Comparison of ENCODE assay signal across 14 cellular contexts in the genomic region with DNA sequence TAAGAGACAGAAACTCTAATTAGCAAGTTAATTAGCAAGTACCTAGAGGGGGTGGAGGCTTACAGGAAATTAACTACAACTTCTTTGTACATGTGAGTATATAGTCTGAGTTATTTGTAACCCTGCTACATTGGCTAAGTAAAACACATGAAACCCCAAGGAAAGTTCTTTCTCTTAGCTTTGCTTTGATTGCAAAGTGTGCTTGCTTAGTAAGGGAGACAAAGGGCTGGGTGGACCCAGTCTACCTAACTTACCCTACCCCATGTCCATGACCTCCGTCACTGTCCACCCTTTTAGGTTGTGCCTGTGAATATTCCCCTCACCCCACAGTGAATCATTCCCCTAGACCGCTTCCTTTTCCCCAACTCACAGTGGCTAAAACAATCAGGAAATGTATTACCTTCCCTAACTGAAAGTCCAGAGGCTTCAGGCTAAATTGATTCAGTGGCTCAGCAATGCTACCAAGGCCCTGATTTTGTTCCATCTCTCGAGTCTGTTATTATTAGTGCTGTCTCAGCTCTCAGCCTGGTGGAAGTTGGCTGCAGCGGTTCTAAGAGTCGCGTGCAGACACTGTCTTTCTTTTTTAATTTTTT. TPM values are rescaled to one million over a fixed set of nuclear protein-coding genes. Genes with fewer than 3 reads are reported as not detected.
DNase-seq lines count a peak whose midpoint lies in the region; ATAC-seq and TF ChIP-seq lines count a peak whose summit lies in the region.
"Had no signal": no experiment of that assay in that cellular context is flagged by ENCODE, and none has a peak within 500 bp of the region (broad histone marks: within the 10 kb centered on the region; RNA-seq: fewer than 3 reads in every experiment).

No MANE protein-coding gene starts in this region.

- TF ChIP-seq CTCF in HFFc6 (IDR thresholded peaks at IDR 0.05) (no peak), esophagus muscularis mucosa (IDR thresholded peaks at IDR 0.05) (no peak), smooth muscle cell (IDR thresholded peaks at IDR 0.05; ENCODE audit: borderline replicate concordance, insufficient read depth, poor library complexity, severe bottlenecking) (no peak), CD14-positive monocyte (IDR thresholded peaks at IDR 0.05) (no peak)

- H3K4me3 Mint-ChIP-seq in HFFc6 = peak overlapping the region; percentile 84
- H3K4me3 Mint-ChIP-seq in activated CD4-positive, alpha-beta T cell treated with anti-CD3 and anti-CD28 coated beads for 36 hours = no peak overlapping the region
- H3K4me3 Mint-ChIP-seq in activated CD4-positive, alpha-beta T cell treated with anti-CD3 and anti-CD28 coated beads, Interleukin-2, amount 10 ng/mL, durations not matched to agents 7 days and 5 days = no peak overlapping the region
- H3K4me3 Mint-ChIP-seq in CD14-positive monocyte = no peak overlapping the region
- H3K4me3 Mint-ChIP-seq: activated naive CD8-positive, alpha-beta T cell; nephron; stimulated activated naive CD8-positive, alpha-beta T cell treated with anti-CD3 and anti-CD28 coated beads, Interleukin-15, Interleukin-2, amounts not matched to agents 100 ng/mL and 50 ng/mL, for 24 hours had no signal

- H3K9me3 Mint-ChIP-seq in HFFc6 = no peaks in the 10 kb centered on the region
- H3K9me3 Mint-ChIP-seq in activated CD4-positive, alpha-beta T cell treated with anti-CD3 and anti-CD28 coated beads for 36 hours (ENCODE audit: low read depth) = no peaks in the 10 kb centered on the region
- no peaks in the 10 kb centered on the region for H3K9me3 Mint-ChIP-seq in activated CD4-positive, alpha-beta T cell treated with anti-CD3 and anti-CD28 coated beads, Interleukin-2, amount 10 ng/mL, durations not matched to agents 7 days and 5 days
- peaks cover 0 to 3% (median 0%) of the 10 kb centered on the region in 7 donors for H3K9me3 Mint-ChIP-seq in CD14-positive monocyte

- H3F3A ChIP-seq in smooth muscle cell (ENCODE audit: low read depth) = no peaks in the 10 kb centered on the region

- peak; percentile 80 for DNase-seq in HFFc6
- peak; percentile 3 to 59 for DNase-seq in SW 1271 (lab: John Stamatoyannopoulos, UW)
- peak; percentile 53 for DNase-seq in esophagus muscularis mucosa (ENCODE audit: extremely low spot score)
- DNase-seq in smooth muscle cell (lab: John Stamatoyannopoulos, UW; ENCODE audit: unreplicated experiment) = no peak
- no peak for DNase-seq in activated CD4-positive, alpha-beta T cell treated with anti-CD3 and anti-CD28 coated beads for 36 hours
- no peak for DNase-seq in activated CD4-positive, alpha-beta T cell treated with anti-CD3 and anti-CD28 coated beads, Interleukin-2, amount 10 ng/mL, durations not matched to agents 7 days and 5 days
- DNase-seq in CD14-positive monocyte (ENCODE audit: low spot score) = no peak
- DNase-seq: activated CD4-positive, alpha-beta T cell treated with anti-CD3 and anti-CD28 coated beads for 1 hour; lower lobe of right lung; NCI-H1092; T-helper 1 cell had no signal

- peak overlapping the region; percentile 0 for H2AFZ ChIP-seq in smooth muscle cell (ENCODE audit: low read depth)

- H3K4me2 ChIP-seq in smooth muscle cell = no peak overlapping the region

- H3K27me3 ChIP-seq in esophagus muscularis mucosa (peaks cover 0 to 9% (median 0%) of the 10 kb centered on the region in 4 donors), smooth muscle cell (ENCODE audit: low read depth) (no peaks in the 10 kb centered on the region)

- H3K4me1 ChIP-seq in esophagus muscularis mucosa (no peaks in the 10 kb centered on the region), smooth muscle cell (ENCODE audit: low read depth) (no peaks in the 10 kb centered on the region)
- H3K4me1 ChIP-seq: lower lobe of right lung had no signal

- POLR2A ChIA-PET in activated CD4-positive, alpha-beta T cell treated with anti-CD3 and anti-CD28 coated beads for 36 hours (lab: Charles Lee) = no interaction called here
- POLR2A ChIA-PET in activated CD4-positive, alpha-beta T cell treated with anti-CD3 and anti-CD28 coated beads, Interleukin-2, amount 10 ng/mL, durations not matched to agents 7 days and 5 days (lab: Charles Lee) = no interaction called here

- TF ChIP-seq POLR2A in esophagus muscularis mucosa (IDR thresholded peaks at IDR 0.05; ENCODE audit: low read depth) = no peak

- H3K79me2 ChIP-seq in smooth muscle cell (ENCODE audit: low read depth) = no peaks in the 10 kb centered on the region

- H3K36me3 ChIP-seq in esophagus muscularis mucosa = no peaks in the 10 kb centered on the region
- no peaks in the 10 kb centered on the region for H3K36me3 ChIP-seq in smooth muscle cell (ENCODE audit: low read depth)
- H3K36me3 ChIP-seq: lower lobe of right lung had no signal

- H3K9me3 ChIP-seq in esophagus muscularis mucosa (no peaks in the 10 kb centered on the region), smooth muscle cell (replicated peaks; ENCODE audit: low read depth) (no peaks in the 10 kb centered on the region)
- H3K9me3 ChIP-seq: lower lobe of right lung had no signal

- no peaks in the 10 kb centered on the region for H4K20me1 ChIP-seq in smooth muscle cell (ENCODE audit: low read depth)

- H3K9ac ChIP-seq in smooth muscle cell (ENCODE audit: low read depth) = no peak overlapping the region

- H3K27ac Mint-ChIP-seq in HFFc6 (peak overlapping the region; percentile 98), CD14-positive monocyte (no peak overlapping the region)
- H3K27ac Mint-ChIP-seq in activated CD4-positive, alpha-beta T cell treated with anti-CD3 and anti-CD28 coated beads for 36 hours = no peak overlapping the region
- H3K27ac Mint-ChIP-seq in activated CD4-positive, alpha-beta T cell treated with anti-CD3 and anti-CD28 coated beads, Interleukin-2, amount 10 ng/mL, durations not matched to agents 7 days and 5 days = no peak overlapping the region
- H3K27ac Mint-ChIP-seq: activated naive CD8-positive, alpha-beta T cell; nephron; stimulated activated naive CD8-positive, alpha-beta T cell treated with anti-CD3 and anti-CD28 coated beads, Interleukin-15, Interleukin-2, amounts not matched to agents 100 ng/mL and 50 ng/mL, for 24 hours had no signal

- H3K27ac ChIP-seq in esophagus muscularis mucosa (replicated peaks in 1 of 4) (no peak overlapping the region), smooth muscle cell (ENCODE audit: low read depth) (peak overlapping the region; percentile 81)
- H3K27ac ChIP-seq: lower lobe of right lung had no signal

- no peak overlapping the region for H3K4me3 ChIP-seq in esophagus muscularis mucosa
- H3K4me3 ChIP-seq in smooth muscle cell = no peak overlapping the region
- H3K4me3 ChIP-seq: lower lobe of right lung had no signal

- no peak for ATAC-seq in activated CD4-positive, alpha-beta T cell treated with anti-CD3 and anti-CD28 coated beads for 36 hours

- TF ChIP-seq EP300 in esophagus muscularis mucosa (IDR thresholded peaks at IDR 0.05) = no peak

- intact Hi-C loops in esophagus muscularis mucosa (cut with DNase I) (no loop called here), CD14-positive monocyte (cut with micrococcal nuclease) (no loop called here)
- intact Hi-C loops in activated CD4-positive, alpha-beta T cell treated with anti-CD3 and anti-CD28 coated beads for 36 hours (cut with DNase I, micrococcal nuclease) = no loop called here

- 88% methylated on average over 6 of the region's 6 CpGs for WGBS in esophagus muscularis mucosa
- 73% methylated on average over 6 of the region's 6 CpGs for WGBS in smooth muscle cell (ENCODE audit: low lambda C conversion rate)

- H3K36me3 Mint-ChIP-seq in HFFc6 (ENCODE audit: low read depth) (peaks cover 5% of the 10 kb centered on the region; the same call in 1 of the 2 replicates), CD14-positive monocyte (no peaks in the 10 kb centered on the region)
- no peaks in the 10 kb centered on the region for H3K36me3 Mint-ChIP-seq in activated CD4-positive, alpha-beta T cell treated with anti-CD3 and anti-CD28 coated beads for 36 hours (ENCODE audit: low read depth)
- H3K36me3 Mint-ChIP-seq in activated CD4-positive, alpha-beta T cell treated with anti-CD3 and anti-CD28 coated beads, Interleukin-2, amount 10 ng/mL, durations not matched to agents 7 days and 5 days (ENCODE audit: low read depth) = no peaks in the 10 kb centered on the region
- H3K36me3 Mint-ChIP-seq: activated naive CD8-positive, alpha-beta T cell had no signal

- CTCF ChIA-PET in activated CD4-positive, alpha-beta T cell treated with anti-CD3 and anti-CD28 coated beads for 36 hours (lab: Charles Lee) = no interaction called here
- CTCF ChIA-PET in activated CD4-positive, alpha-beta T cell treated with anti-CD3 and anti-CD28 coated beads, Interleukin-2, amount 10 ng/mL, durations not matched to agents 7 days and 5 days (lab: Charles Lee) = no interaction called here

- H3K4me1 Mint-ChIP-seq in HFFc6 (ENCODE audit: low read depth) (peaks cover 32% of the 10 kb centered on the region), CD14-positive monocyte (no peaks in the 10 kb centered on the region)
- no peaks in the 10 kb centered on the region for H3K4me1 Mint-ChIP-seq in activated CD4-positive, alpha-beta T cell treated with anti-CD3 and anti-CD28 coated beads for 36 hours
- H3K4me1 Mint-ChIP-seq in activated CD4-positive, alpha-beta T cell treated with anti-CD3 and anti-CD28 coated beads, Interleukin-2, amount 10 ng/mL, durations not matched to agents 7 days and 5 days = no peaks in the 10 kb centered on the region
- H3K4me1 Mint-ChIP-seq: nephron had no signal

- H3K27me3 Mint-ChIP-seq in HFFc6 (ENCODE audit: insufficient read depth) = peaks cover 2% of the 10 kb centered on the region; the same call in 1 of the 2 replicates
- peaks cover 9% of the 10 kb centered on the region for H3K27me3 Mint-ChIP-seq in activated CD4-positive, alpha-beta T cell treated with anti-CD3 and anti-CD28 coated beads for 36 hours
- peaks cover 2% of the 10 kb centered on the region for H3K27me3 Mint-ChIP-seq in activated CD4-positive, alpha-beta T cell treated with anti-CD3 and anti-CD28 coated beads, Interleukin-2, amount 10 ng/mL, durations not matched to agents 7 days and 5 days
- peaks cover 2 to 9% (median 3%) of the 10 kb centered on the region in 3 donors for H3K27me3 Mint-ChIP-seq in CD14-positive monocyte (ENCODE audit: low read depth in 3 of 3)

RNA-seq across cellular contexts. Expression of gene RYR3, which starts 31.1 kb away (rescaled TPM):
- total RNA-seq in HFFc6 (2021; fragmentation: NEBNext Ultra II Directional; extraction: Animal tissue kit (Norgen Biotek cat#: 25700)) = not detected
- total RNA-seq in esophagus muscularis mucosa (1 to 10 TPM; 3.7 to 7.2 (median 4.5) TPM), smooth muscle cell (5.0 and 6.2 TPM in 2 replicates)
- polyA plus RNA-seq in smooth muscle cell (0.23 and 4.6 TPM in 2 replicates), CD14-positive monocyte (not detected)
- total RNA-seq in activated CD4-positive, alpha-beta T cell treated with anti-CD3 and anti-CD28 coated beads for 36 hours = not detected
- not detected for total RNA-seq in activated CD4-positive, alpha-beta T cell treated with anti-CD3 and anti-CD28 coated beads, Interleukin-2, amount 10 ng/mL, durations not matched to agents 7 days and 5 days

Comparison
In these comparisons a context has a peak if more than half of its experiments do, and no peak if none do; other contexts are left out.
1. DNase-seq: peak in HFFc6 (single experiment), SW 1271 (2 of 2) and esophagus muscularis mucosa (single experiment); none in smooth muscle cell (single experiment), activated CD4-positive, alpha-beta T cell treated with anti-CD3 and anti-CD28 coated beads for 36 hours (single experiment), activated CD4-positive, alpha-beta T cell treated with anti-CD3 and anti-CD28 coated beads, Interleukin-2, amount 10 ng/mL, durations not matched to agents 7 days and 5 days (single experiment) and CD14-positive monocyte (single experiment).